ENCODE assay signal across 13 cellular contexts in the genomic region with DNA sequence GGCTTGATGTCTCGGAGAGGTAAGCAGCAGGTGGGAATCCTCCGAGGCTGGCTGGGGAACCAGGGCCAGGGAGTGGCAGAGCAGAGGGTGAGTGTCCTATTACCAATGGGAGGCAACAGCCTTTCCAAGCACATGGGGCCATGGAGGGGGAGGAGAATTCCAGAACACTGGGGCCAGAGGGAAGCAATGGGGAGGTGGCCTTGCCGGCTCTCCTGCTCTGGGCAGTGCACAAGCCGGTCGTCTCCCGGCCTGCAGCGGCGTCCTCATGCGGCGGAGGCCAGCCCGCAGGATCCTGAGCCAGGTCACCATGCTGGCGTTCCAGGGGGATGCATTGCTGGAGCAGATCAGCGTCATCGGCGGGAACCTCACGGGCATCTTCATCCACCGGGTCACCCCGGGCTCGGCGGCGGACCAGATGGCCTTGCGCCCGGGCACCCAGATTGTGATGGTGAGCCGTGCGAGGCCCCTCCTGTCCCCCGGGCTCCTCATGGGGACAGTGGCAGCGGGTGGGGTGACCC. TPM values are rescaled to one million over a fixed set of nuclear protein-coding genes. Genes with fewer than 3 reads are reported as not detected.
DNase-seq lines count a peak whose midpoint lies in the region; ATAC-seq, FAIRE-seq and TF ChIP-seq lines count a peak whose summit lies in the region.
"Had no signal": no experiment of that assay in that cellular context is flagged by ENCODE, and none has a peak within 500 bp of the region (broad histone marks: within the 10 kb centered on the region; RNA-seq: fewer than 3 reads in every experiment).

No MANE protein-coding gene starts in this region.

- H3K4me2 ChIP-seq in A549, result no peak overlapping the region

- FAIRE-seq in A549 (lab: Jason Lieb, UNC), result no peak
- FAIRE-seq: keratinocyte had no signal

- no peaks in the 10 kb centered on the region for H3K4me1 ChIP-seq in A549
- H3K4me1 ChIP-seq: Caco-2 had no signal

- no peak for TF ChIP-seq EP300 in A549 (IDR thresholded peaks at IDR 0.05)

- DNase-seq in A549 (ENCODE audit: low read depth in 1 of 2, low spot score in 1 of 2) (no peak), NCI-H2171 treated with DMSO at 0.1 percent for 48 hours (lab: John Stamatoyannopoulos, UW) (peak; percentile 80), iPS-NIHi7 (ENCODE audit: extremely low spot score) (peak; percentile 43), NCI-H2029 (lab: John Stamatoyannopoulos, UW) (no peak), dermis blood vessel endothelial cell (no peak)
- DNase-seq in NK-92 treated with Interleukin-12 subunit alpha and Interleukin-12 subunit beta, amount 100 ng/mL, for 24 hours (lab: John Stamatoyannopoulos, UW), result no peak
- DNase-seq: activated CD4-positive, alpha-beta T cell treated with anti-CD3 and anti-CD28 coated beads for 1 hour; activated CD8-positive, alpha-beta memory T cell treated with anti-CD3 and anti-CD28 coated beads, Interleukin-2, amount 50 U/mL, for 48 hours; Caco-2; NCI-H1092; NCI-H446 treated with DMSO at 0.1 percent for 48 hours had no signal

- ATAC-seq in A549, result peak; percentile 23 to 42; a peak in 4 of 6 replicates

- 0 out of 6 replicates have a peak overlapping the region, but pooled peaks of 1 of the 2 experiments have one; percentile 2 for H3K27ac ChIP-seq in A549
- H3K27ac ChIP-seq: cardiac muscle cell had no signal

- WGBS in A549 (ENCODE audit: missing lambda C conversion rate), result 91% methylated on average over 27 of the region's 27 CpGs

- TF ChIP-seq CTCF in A549 (IDR thresholded peaks at IDR 0.05), result no peak

- no peak for TF ChIP-seq POLR2A in A549 (IDR thresholded peaks at IDR 0.05; ENCODE audit: low read length)

- H3K9me3 ChIP-seq in A549, result peaks cover 6% of the 10 kb centered on the region; the same call in 1 of the 3 replicates
- H3K9me3 ChIP-seq: Caco-2 had no signal

- POLR2A ChIA-PET in A549 (lab: Yijun Ruan, JAX), result no interaction called here

- no peak overlapping the region for H3K4me3 ChIP-seq in A549
- H3K4me3 ChIP-seq: cardiac muscle cell had no signal

- TF ChIP-seq RAD21 in A549 (conservative IDR thresholded peaks at IDR 0.05 in 1 of 2, IDR thresholded peaks at IDR 0.05 in 1 of 2), result no peak

- CTCF ChIA-PET in A549 (lab: Yijun Ruan, JAX), result interaction anchor here (0.6 to 3.8 kb wide), 5 partner anchors 10 to 931 kb away, joined by 3 to 60 read pairs (median 4); no protein-coding TSS in a partner anchor

TF ChIP-seq in A549, 52 proteins besides CTCF, POLR2A, EP300 and RAD21:
- no peak for TF ChIP-seq HEYL (CRISPR knock-in tag; IDR thresholded peaks at IDR 0.05)
- no peak for TF ChIP-seq RNF2 (IDR thresholded peaks at IDR 0.05; ENCODE audit: borderline replicate concordance, low read depth)
- TF ChIP-seq HES2 (IDR thresholded peaks at IDR 0.05), result no peak
- no peak for TF ChIP-seq ATOH8 (CRISPR knock-in tag; IDR thresholded peaks at IDR 0.05; ENCODE audit: low read depth)
- no peak for TF ChIP-seq NR3C1 (IDR thresholded peaks at IDR 0.05)
- no peak for TF ChIP-seq CHD2 (IDR thresholded peaks at IDR 0.05; ENCODE audit: low read length, partially characterized antibody)
- TF ChIP-seq EHF (CRISPR knock-in tag; IDR thresholded peaks at IDR 0.05), result no peak
- no peak for TF ChIP-seq BCL3 (IDR thresholded peaks at IDR 0.05)
- no peak for TF ChIP-seq HDAC2 (IDR thresholded peaks at IDR 0.05)
- TF ChIP-seq NFE2L2 (conservative IDR thresholded peaks at IDR 0.05; ENCODE audit: low read length), result no peak
- no peak for TF ChIP-seq EHMT2 (IDR thresholded peaks at IDR 0.05; ENCODE audit: low read depth)
- TF ChIP-seq ZSCAN20 (CRISPR knock-in tag; IDR thresholded peaks at IDR 0.05), result no peak
- TF ChIP-seq HOXB13 (CRISPR knock-in tag; IDR thresholded peaks at IDR 0.05; ENCODE audit: low read depth), result no peak
- no peak for TF ChIP-seq GATA3 (IDR thresholded peaks at IDR 0.05; ENCODE audit: borderline replicate concordance)
- no peak for TF ChIP-seq MYC (IDR thresholded peaks at IDR 0.05; ENCODE audit: borderline replicate concordance, low read length)

RNA-seq across cellular contexts. Expression of gene SGSH, which starts 21.9 kb away (rescaled TPM):
- polyA plus RNA-seq in A549 (2011; rRNA removed) (14.1 and 14.5 TPM in 2 replicates), A549 (2017; fragmentation: RNase III; extraction: RNeasy Plus Mini Kit Qiagen cat#74134 plus additional on column Dnase treatment) (24.0 to 26.2 TPM (median 24.7 TPM) in 3 replicates)
- 25.4 and 26.4 TPM in 2 replicates for polyA plus RNA-seq in A549 (2012; cell fraction: cytosol; rRNA removed)
- 118 and 137 TPM in 2 replicates for polyA plus RNA-seq in A549 (2012; cell fraction: nucleus; rRNA removed)
- polyA minus RNA-seq in A549 (2011; rRNA and poly(A)+ RNA removed), result 9.2 and 12.4 TPM in 2 replicates
- total RNA-seq in dermis blood vessel endothelial cell, result 14.3 and 20.3 TPM in 2 replicates

RNA-seq across cellular contexts. Expression of gene SLC26A11, which starts 22.0 kb away (rescaled TPM):
- polyA plus RNA-seq in A549 (2011; rRNA removed) (8.3 and 9.5 TPM in 2 replicates), A549 (2017; fragmentation: RNase III; extraction: RNeasy Plus Mini Kit Qiagen cat#74134 plus additional on column Dnase treatment) (9.1 to 13.7 TPM (median 13.1 TPM) in 3 replicates)
- 13.7 and 22.6 TPM in 2 replicates for polyA plus RNA-seq in A549 (2012; cell fraction: cytosol; rRNA removed)
- 75.4 and 89.8 TPM in 2 replicates for polyA plus RNA-seq in A549 (2012; cell fraction: nucleus; rRNA removed)
- polyA minus RNA-seq in A549 (2011; rRNA and poly(A)+ RNA removed), result 6.9 and 12.4 TPM in 2 replicates
- 13.3 and 14.8 TPM in 2 replicates for total RNA-seq in dermis blood vessel endothelial cell

RNA-seq across cellular contexts. Expression of gene CARD14, which starts 28.4 kb away (rescaled TPM):
- polyA plus RNA-seq in A549 (2011; rRNA removed) (0.11 and 0.18 TPM in 2 replicates), A549 (2017; fragmentation: RNase III; extraction: RNeasy Plus Mini Kit Qiagen cat#74134 plus additional on column Dnase treatment) (0.08 to 0.26 TPM (median 0.17 TPM) in 3 replicates)
- 0.12 and 0.18 TPM in 2 replicates for polyA plus RNA-seq in A549 (2012; cell fraction: cytosol; rRNA removed)
- polyA plus RNA-seq in A549 (2012; cell fraction: nucleus; rRNA removed), result 0.66 and 0.71 TPM in 2 replicates
- 0.15 and 0.17 TPM in 2 replicates for polyA minus RNA-seq in A549 (2011; rRNA and poly(A)+ RNA removed)
- total RNA-seq in dermis blood vessel endothelial cell, result 0.34 and 1.1 TPM in 2 replicates

RNA-seq across cellular contexts. Expression of gene EIF4A3, which starts 51.3 kb away (rescaled TPM):
- polyA plus RNA-seq in A549 (2011; rRNA removed), result 181 and 201 TPM in 2 replicates
- polyA plus RNA-seq in A549 (2012; cell fraction: cytosol; rRNA removed), result 517 and 750 TPM in 2 replicates
- polyA plus RNA-seq in A549 (2012; cell fraction: nucleus; rRNA removed), result 1,131 and 1,135 TPM in 2 replicates
- polyA plus RNA-seq in A549 (2017; fragmentation: RNase III; extraction: RNeasy Plus Mini Kit Qiagen cat#74134 plus additional on column Dnase treatment), result 180 to 196 TPM (median 189 TPM) in 3 replicates
- polyA minus RNA-seq in A549 (2011; rRNA and poly(A)+ RNA removed), result 107 and 110 TPM in 2 replicates
- 99.6 and 235 TPM in 2 replicates for total RNA-seq in dermis blood vessel endothelial cell

Comparison
In these comparisons a context has a peak if more than half of its experiments do, and no peak if none do; other contexts are left out.
1. DNase-seq: peak in NCI-H2171 treated with DMSO at 0.1 percent for 48 hours (single experiment) and iPS-NIHi7 (single experiment); none in A549 (0 of 2), NCI-H2029 (single experiment), dermis blood vessel endothelial cell (single experiment) and NK-92 treated with Interleukin-12 subunit alpha and Interleukin-12 subunit beta, amount 100 ng/mL, for 24 hours (single experiment).